ENCODE assay signal across 21 cellular contexts in genomic region chr11:70409437-70409836, GRCh38.
"Had no signal": no experiment of that assay in that cellular context is flagged by ENCODE, and none has a peak within 500 bp of the region (broad histone marks: within the 10 kb centered on the region; RNA-seq: fewer than 3 reads in every experiment).

No MANE protein-coding gene starts in this region.

- H3K27ac Mint-ChIP-seq: dendritic cell treated with granulocyte-macrophage colony-stimulating factor and Interleukin-4, amounts not matched to agents 40 ng/mL and 50 ng/mL, for 4 days; effector memory CD8-positive, alpha-beta T cell; immature natural killer cell; naive thymus-derived CD4-positive, alpha-beta T cell; stimulated activated naive B cell treated with anti-CD40 and anti-IgM and Interleukin-4, amounts not matched to agents 10 μg/mL and 1 μg/mL and 100 μg/mL, for 72 hours; stimulated activated naive CD8-positive, alpha-beta T cell treated with anti-CD3 and anti-CD28 coated beads, Interleukin-15, amount 100 ng/mL, for 72 hours had no signal

- H3K4me1 Mint-ChIP-seq: immature natural killer cell; stimulated activated naive B cell treated with anti-CD40 and anti-IgM and Interleukin-4, amounts not matched to agents 10 μg/mL and 1 μg/mL and 100 μg/mL, for 72 hours; stimulated activated naive CD8-positive, alpha-beta T cell treated with anti-CD3 and anti-CD28 coated beads, Interleukin-15, amount 100 ng/mL, for 72 hours had no signal

- DNase-seq: effector memory CD8-positive, alpha-beta T cell; foreskin melanocyte; immature natural killer cell; kidney; left cardiac atrium; naive thymus-derived CD4-positive, alpha-beta T cell; psoas muscle; sigmoid colon; stimulated activated CD4-positive, alpha-beta T cell treated with anti-CD3 and anti-CD28 coated beads, Interleukin-2, amount 100 ng/mL, for 24 hours; stimulated activated CD4-positive, alpha-beta T cell treated with anti-CD3 and anti-CD28 coated beads, Interleukin-4, amount 100 ng/mL, for 4 hours; stimulated activated naive B cell treated with anti-CD40 and anti-IgM and Interleukin-4, amounts not matched to agents 10 μg/mL and 1 μg/mL and 100 μg/mL, for 72 hours; stimulated activated naive CD8-positive, alpha-beta T cell treated with anti-CD3 and anti-CD28 coated beads, Interleukin-15, amount 100 ng/mL, for 72 hours; testis; upper lobe of right lung had no signal

- FAIRE-seq: colon, endothelial cell of umbilical vein, kidney had no signal

- H3K4me3 ChIP-seq: psoas muscle, sigmoid colon, skin epidermis, testis, tibial nerve, upper lobe of right lung, vagina had no signal

- ATAC-seq: effector memory CD8-positive, alpha-beta T cell; naive thymus-derived CD4-positive, alpha-beta T cell; psoas muscle; stimulated activated naive B cell treated with anti-CD40 and anti-IgM and Interleukin-4, amounts not matched to agents 10 μg/mL and 1 μg/mL and 100 μg/mL, for 72 hours; stimulated activated naive CD8-positive, alpha-beta T cell treated with anti-CD3 and anti-CD28 coated beads, Interleukin-15, amount 100 ng/mL, for 72 hours; upper lobe of right lung had no signal

- H3K27me3 ChIP-seq: sigmoid colon, testis, tibial nerve, upper lobe of right lung, vagina had no signal

- H3K9me3 Mint-ChIP-seq: dendritic cell treated with granulocyte-macrophage colony-stimulating factor and Interleukin-4, amounts not matched to agents 40 ng/mL and 50 ng/mL, for 4 days; effector memory CD8-positive, alpha-beta T cell; immature natural killer cell; naive thymus-derived CD4-positive, alpha-beta T cell; stimulated activated naive B cell treated with anti-CD40 and anti-IgM and Interleukin-4, amounts not matched to agents 10 μg/mL and 1 μg/mL and 100 μg/mL, for 72 hours; stimulated activated naive CD8-positive, alpha-beta T cell treated with anti-CD3 and anti-CD28 coated beads, Interleukin-15, amount 100 ng/mL, for 72 hours had no signal

- H3K36me3 ChIP-seq: neutrophil had no signal

- H3K4me3 Mint-ChIP-seq: dendritic cell treated with granulocyte-macrophage colony-stimulating factor and Interleukin-4, amounts not matched to agents 40 ng/mL and 50 ng/mL, for 4 days; immature natural killer cell; naive thymus-derived CD4-positive, alpha-beta T cell; stimulated activated naive B cell treated with anti-CD40 and anti-IgM and Interleukin-4, amounts not matched to agents 10 μg/mL and 1 μg/mL and 100 μg/mL, for 72 hours; stimulated activated naive CD8-positive, alpha-beta T cell treated with anti-CD3 and anti-CD28 coated beads, Interleukin-15, amount 100 ng/mL, for 72 hours had no signal

- H3K36me3 Mint-ChIP-seq: immature natural killer cell had no signal

- H3K9me3 ChIP-seq: neutrophil, psoas muscle, sigmoid colon, testis, tibial nerve, upper lobe of right lung, vagina had no signal

- H3K4me1 ChIP-seq: psoas muscle, sigmoid colon, tibial nerve, upper lobe of right lung, vagina had no signal

- H3K27ac ChIP-seq: neutrophil, psoas muscle, sigmoid colon, skin epidermis, testis, tibial nerve, upper lobe of right lung, vagina had no signal
